8 cellular contexts compared by ENCODE assay signal in the genomic region with DNA sequence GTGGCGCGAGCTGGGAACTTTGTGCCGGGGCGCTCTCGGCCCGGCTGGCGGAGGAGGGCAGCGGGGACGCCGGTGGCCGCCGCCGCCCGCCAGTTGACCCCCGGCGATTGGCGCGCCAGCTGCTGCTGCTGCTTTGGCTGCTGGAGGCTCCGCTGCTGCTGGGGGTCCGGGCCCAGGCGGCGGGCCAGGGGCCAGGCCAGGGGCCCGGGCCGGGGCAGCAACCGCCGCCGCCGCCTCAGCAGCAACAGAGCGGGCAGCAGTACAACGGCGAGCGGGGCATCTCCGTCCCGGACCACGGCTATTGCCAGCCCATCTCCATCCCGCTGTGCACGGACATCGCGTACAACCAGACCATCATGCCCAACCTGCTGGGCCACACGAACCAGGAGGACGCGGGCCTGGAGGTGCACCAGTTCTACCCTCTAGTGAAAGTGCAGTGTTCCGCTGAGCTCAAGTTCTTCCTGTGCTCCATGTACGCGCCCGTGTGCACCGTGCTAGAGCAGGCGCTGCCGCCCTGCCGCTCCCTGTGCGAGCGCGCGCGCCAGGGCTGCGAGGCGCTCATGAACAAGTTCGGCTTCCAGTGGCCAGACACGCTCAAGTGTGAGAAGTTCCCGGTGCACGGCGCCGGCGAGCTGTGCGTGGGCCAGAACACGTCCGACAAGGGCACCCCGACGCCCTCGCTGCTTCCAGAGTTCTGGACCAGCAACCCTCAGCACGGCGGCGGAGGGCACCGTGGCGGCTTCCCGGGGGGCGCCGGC. TPM values are rescaled to one million over a fixed set of nuclear protein-coding genes. Genes with fewer than 3 reads are reported as not detected.
DNase-seq lines count a peak whose midpoint lies in the region; ATAC-seq, FAIRE-seq and TF ChIP-seq lines count a peak whose summit lies in the region.

No MANE protein-coding gene starts in this region.

- TF ChIP-seq EP300 in GM12878 (IDR thresholded peaks at IDR 0.05; ENCODE audit: borderline replicate concordance in 1 of 2, control insufficient read depth in 1 of 2, low read depth in 2 of 2, low read length in 2 of 2) = no peak

- POLR2A ChIA-PET in GM12878 (lab: Charles Lee) = no interaction called here

- no peaks in the 10 kb centered on the region for H3K79me2 ChIP-seq in GM12878 (ENCODE audit: control insufficient read depth, insufficient read depth, low read length)

- peak overlapping the region; percentile 86 for H2AFZ ChIP-seq in GM12878 (ENCODE audit: control insufficient read depth, low read depth, low read length)

- TF ChIP-seq POLR2A in GM12878 (IDR thresholded peaks at IDR 0.05; ENCODE audit: low read depth, low read length) = no peak

- 7% methylated on average over 26 of the region's 78 CpGs for WGBS in GM12878 (ENCODE audit: insufficient coverage, insufficient replicate concordance, low lambda C conversion rate, missing lambda C conversion rate)

- peak overlapping the region; percentile 35; the same call in 1 of the 2 replicates for H3K9ac ChIP-seq in GM12878 (ENCODE audit: control insufficient read depth, insufficient read depth, low read length)

- RAD21 ChIA-PET in GM12878 (lab: Charles Lee; ENCODE audit: unreplicated experiment) = no interaction called here

- H3K4me3 ChIP-seq in GM12878 (peak overlapping the region; percentile 82), iPS-11a (ENCODE audit: low read depth, low read length) (peak overlapping the region; percentile 42), retinal pigment epithelial cell (ENCODE audit: low read length) (peak overlapping the region; percentile 81)

- H3K9me3 ChIP-seq in GM12878 (replicated peaks; ENCODE audit: control insufficient read depth, insufficient read depth, low read length) = peaks cover 2% of the 10 kb centered on the region; the same call in 1 of the 3 replicates

- no peak for TF ChIP-seq CTCF in GM12878 (IDR thresholded peaks at IDR 0.05 in 2 of 3, conservative IDR thresholded peaks at IDR 0.05 in 1 of 3; ENCODE audit: control insufficient read depth in 2 of 3, extremely low read depth in 1 of 3, insufficient read depth in 1 of 3, low read depth in 3 of 3, low read length in 3 of 3)
- no peak for TF ChIP-seq CTCF in retinal pigment epithelial cell (conservative IDR thresholded peaks at IDR 0.05; ENCODE audit: low read depth, low read length)

- H4K20me1 ChIP-seq in GM12878 (ENCODE audit: control insufficient read depth, insufficient read depth) = no peaks in the 10 kb centered on the region

- H3K4me2 ChIP-seq in GM12878 (ENCODE audit: control insufficient read depth, insufficient read depth) = peak overlapping the region; percentile 99

- H3K27me3 ChIP-seq in GM12878 (replicated peaks in 1 of 2; ENCODE audit: control insufficient read depth in 2 of 2, insufficient read depth in 2 of 2, low read length in 1 of 2) = peaks cover 6 to 8% of the 10 kb centered on the region in 2 experiments

- peak; percentile 47 for ATAC-seq in GM19395 (IDR thresholded peaks at IDR 0.05; ENCODE audit: unreplicated experiment)
- ATAC-seq in HG03378 (IDR thresholded peaks at IDR 0.05; ENCODE audit: unreplicated experiment) = peak; percentile 36
- ATAC-seq in GM12878 = peak; percentile 38

- FAIRE-seq in GM12878 (lab: Jason Lieb, UNC) = no peak

- no peak for TF ChIP-seq RAD21 in GM12878 (IDR thresholded peaks at IDR 0.05; ENCODE audit: insufficient read depth, low read depth, low read length)

- H3K27ac ChIP-seq in GM12878 (ENCODE audit: control insufficient read depth, insufficient read depth) = no peak overlapping the region

- BruUV-seq in GM12878 (replicated peaks; lab: Mats Ljungman, UMichigan) = no TSS peak

- intact Hi-C loops in GM12878 (cut with micrococcal nuclease; ENCODE audit: unreplicated experiment) = loop anchor here (10.0 kb wide), 1 partner anchor 560 kb away; no protein-coding TSS in a partner anchor

- DNase-seq in D341Med (ENCODE audit: low spot score) = peak; percentile 76
- DNase-seq in NCI-H748 treated with DMSO at 0.1 percent for 48 hours (lab: John Stamatoyannopoulos, UW) = peak; percentile 33
- DNase-seq in GM12878 (ENCODE audit: low read depth, low spot score) = no peak
- no peak for DNase-seq in retinal pigment epithelial cell (ENCODE audit: low read depth)
- DNase-seq in HPDE6-E6E7 (ENCODE audit: extremely low spot score) = no peak

- peaks cover 6% of the 10 kb centered on the region; the same call in 1 of the 2 replicates for H3K4me1 ChIP-seq in GM12878 (ENCODE audit: control insufficient read depth, insufficient read depth, low read length)

- H3K36me3 ChIP-seq in GM12878 (ENCODE audit: control insufficient read depth in 2 of 2, insufficient read depth in 2 of 2, low read length in 1 of 2) = no peaks in the 10 kb centered on the region

- SMC1A ChIA-PET in GM12878 (lab: Charles Lee; ENCODE audit: uncharacterized antibody, unreplicated experiment) = no interaction called here

- in situ Hi-C loops in GM12878 (cut with MboI) = loop anchor here (25.0 kb wide), 1 partner anchor 578 kb away; no protein-coding TSS in a partner anchor

- CTCF ChIA-PET in GM12878 (lab: Yijun Ruan, JAX) = interaction anchor here (0.6 to 0.9 kb wide), 2 partner anchors 24 to 1610 kb away, joined by 3 to 4 read pairs; no protein-coding TSS in a partner anchor

TF ChIP-seq in GM12878, 131 proteins besides CTCF, POLR2A, EP300 and RAD21:
- TF ChIP-seq HDAC6 (IDR thresholded peaks at IDR 0.05; ENCODE audit: unreplicated experiment) = peak; percentile 72
- no peak for TF ChIP-seq NFIC (IDR thresholded peaks at IDR 0.05; ENCODE audit: low read depth, low read length)
- TF ChIP-seq CHD2 (IDR thresholded peaks at IDR 0.05; ENCODE audit: borderline replicate concordance, low read depth, low read length) = no peak

RNA-seq across cellular contexts. Expression of a gene that starts 0.9 kb away (rescaled TPM):
- total RNA-seq in GM12878 (2013; cell fraction: nucleolus; rRNA removed) = 0.86 and 0.88 TPM in 2 replicates
- 0.40 and 0.44 TPM in 2 replicates for total RNA-seq in GM12878 (2014; rRNA removed)
- total RNA-seq in GM12878 (2014; rRNA removed; fragmentation: Illumina TruSeq; extraction: Trizol) = 0.18 and 0.23 TPM in 2 replicates
- 0.56 TPM in 2 replicates for total RNA-seq in GM12878 (2021)
- 0.14 TPM for polyA plus RNA-seq in GM12878 (2011; ENCODE audit: low read depth)
- polyA plus RNA-seq in GM12878 (2011; rRNA removed) = 0.13 and 0.18 TPM in 2 replicates
- 0.15 and 0.20 TPM in 2 replicates for polyA plus RNA-seq in GM12878 (2011; cell fraction: cytosol; rRNA removed)
- 0.16 and 0.23 TPM in 2 replicates for polyA plus RNA-seq in GM12878 (2011; cell fraction: nucleus; rRNA removed)
- polyA plus RNA-seq in GM12878 (2012) = 0.31 and 0.44 TPM in 2 replicates
- 0.08 and 0.12 TPM in 2 replicates for polyA plus RNA-seq in GM12878 (2014; fragmentation: Illumina TruSeq; extraction: Trizol)
- under 1 TPM; 0.07 to 0.10 TPM for polyA plus RNA-seq in GM12878 (2014; fragmentation: Nextera tagmentation; extraction: Ambion mirVana)
- 0.28 and 0.37 TPM in 2 replicates for polyA plus RNA-seq in GM12878 (2014; rRNA removed)
- polyA plus RNA-seq in GM12878 (2016; fragmentation: Nextera tagmentation; extraction: Ambion mirVana) = under 1 TPM; 0.18 to 0.39 TPM
- 0.22 and 0.46 TPM in 2 replicates for polyA minus RNA-seq in GM12878 (2011; rRNA and poly(A)+ RNA removed)
- 0.21 and 0.27 TPM in 2 replicates for polyA minus RNA-seq in GM12878 (2011; cell fraction: cytosol; rRNA and poly(A)+ RNA removed)
- 0.48 and 0.77 TPM in 2 replicates for polyA minus RNA-seq in GM12878 (2011; cell fraction: nucleus; rRNA and poly(A)+ RNA removed)

Comparison
In these comparisons a context has a peak if more than half of its experiments do, and no peak if none do; other contexts are left out.
1. DNase-seq: peak in D341Med (single experiment) and NCI-H748 treated with DMSO at 0.1 percent for 48 hours (single experiment); none in GM12878 (single experiment), retinal pigment epithelial cell (single experiment) and HPDE6-E6E7 (single experiment).
2. Peak in every context shown above with its lines, with median percentiles within 50 percentile points of each other: ATAC-seq and H3K4me3 ChIP-seq.